ENCODE assay signal across 14 cellular contexts in the genomic region with DNA sequence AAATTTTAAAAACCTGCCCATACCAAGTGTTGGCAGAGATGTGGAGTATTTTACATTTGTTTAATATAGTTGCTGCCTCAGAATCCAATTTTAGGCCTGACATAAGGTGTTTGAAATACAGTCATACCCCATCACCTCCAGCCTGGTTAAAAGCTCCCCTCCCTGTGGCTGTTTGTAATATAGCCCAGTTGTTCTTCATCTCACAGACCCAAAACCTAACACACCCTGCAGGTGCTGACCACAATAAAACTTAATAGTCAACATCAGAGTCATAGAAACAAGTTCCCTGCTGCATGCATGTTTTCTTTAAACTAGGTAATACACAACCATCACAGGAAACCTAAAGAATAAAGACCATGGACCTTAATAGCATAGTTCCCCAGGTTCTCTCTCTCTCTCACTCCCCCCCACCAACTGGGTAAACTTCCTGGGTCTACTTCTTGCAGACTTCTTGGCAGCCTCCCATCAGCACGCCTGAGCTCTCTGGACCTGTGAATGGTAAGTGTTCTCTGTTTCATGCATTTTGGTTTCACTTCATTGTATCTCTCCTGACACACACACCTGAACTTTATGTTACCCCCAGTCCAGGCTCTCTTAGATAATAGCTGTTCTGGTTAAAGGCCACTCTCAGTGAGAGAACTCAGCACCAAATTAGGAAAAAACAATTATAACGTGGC.
DNase-seq lines count a peak whose midpoint lies in the region; ATAC-seq lines count a peak whose summit lies in the region.
"Had no signal": no experiment of that assay in that cellular context is flagged by ENCODE, and none has a peak within 500 bp of the region (broad histone marks: within the 10 kb centered on the region; RNA-seq: fewer than 3 reads in every experiment).

No MANE protein-coding gene starts in this region.

- DNase-seq in MG63: no peak
- DNase-seq in H4 (ENCODE audit: low spot score): no peak
- DNase-seq in NOMO-1 (lab: John Stamatoyannopoulos, UW; ENCODE audit: unreplicated experiment in 2 of 2): no peak
- DNase-seq: activated B cell treated with CpG ODN at 0.5 μM for 24 hours; activated effector memory CD4-positive, alpha-beta T cell treated with Interleukin-2 at 50 U/mL for 16 hours; cortex of kidney; mammary epithelial cell; NCI-H2081 treated with DMSO at 0.1 percent for 48 hours; psoas muscle had no signal

- peaks cover 5% of the 10 kb centered on the region for H3K4me1 ChIP-seq in thymus (ENCODE audit: control insufficient read depth, insufficient read depth, low read length)
- H3K4me1 ChIP-seq: psoas muscle had no signal

- H3K9me3 ChIP-seq in thymus (ENCODE audit: control insufficient read depth) (no peaks in the 10 kb centered on the region), MG63 (no peaks in the 10 kb centered on the region)
- H3K9me3 ChIP-seq: gastroesophageal sphincter had no signal

- H3K27me3 ChIP-seq in thymus (ENCODE audit: control insufficient read depth, insufficient read depth): no peaks in the 10 kb centered on the region
- H3K27me3 ChIP-seq in MG63: no peaks in the 10 kb centered on the region
- H3K27me3 ChIP-seq: gastroesophageal sphincter had no signal

- peak overlapping the region; percentile 32 for H3K4me3 ChIP-seq in thymus (ENCODE audit: low read length)
- H3K4me3 ChIP-seq in MG63: no peak overlapping the region
- H3K4me3 ChIP-seq: gastroesophageal sphincter, psoas muscle had no signal

- ATAC-seq in GM19395 (IDR thresholded peaks at IDR 0.05; ENCODE audit: unreplicated experiment): peak; percentile 88
- peak; percentile 84 for ATAC-seq in HG02678 (IDR thresholded peaks at IDR 0.05; ENCODE audit: unreplicated experiment)
- ATAC-seq in HG03558 (IDR thresholded peaks at IDR 0.05; ENCODE audit: extremely low read depth, unreplicated experiment): peak; percentile 89
- ATAC-seq: gastroesophageal sphincter, psoas muscle had no signal

- H3K27ac ChIP-seq in thymus (ENCODE audit: low read depth): no peak overlapping the region
- H3K27ac ChIP-seq: gastroesophageal sphincter, psoas muscle had no signal

- WGBS in thymus: 56% methylated on average over 2 of the region's 2 CpGs

- H3K36me3 ChIP-seq in thymus (ENCODE audit: control insufficient read depth, insufficient read depth) (no peaks in the 10 kb centered on the region), MG63 (no peaks in the 10 kb centered on the region)
- H3K36me3 ChIP-seq: gastroesophageal sphincter had no signal
